Comparison of ENCODE assay signal across 8 cellular contexts in genomic region chr2:237603718-237604362, GRCh38. TPM values are rescaled to one million over a fixed set of nuclear protein-coding genes. Genes with fewer than 3 reads are reported as not detected.
DNase-seq lines count a peak whose midpoint lies in the region; ATAC-seq and TF ChIP-seq lines count a peak whose summit lies in the region.

No MANE protein-coding gene starts in this region.

- peak overlapping the region; percentile 93 for H3K27ac Mint-ChIP-seq in activated B cell treated with CpG ODN at 0.5 μM for 24 hours
- peak overlapping the region; percentile 93 to 99 (median 97) for H3K27ac Mint-ChIP-seq in naive thymus-derived CD4-positive, alpha-beta T cell
- H3K27ac Mint-ChIP-seq in type B pancreatic cell: peak overlapping the region; percentile 75

- H3K4me3 Mint-ChIP-seq in activated B cell treated with CpG ODN at 0.5 μM for 24 hours (peak overlapping the region; percentile 75), type B pancreatic cell (peak overlapping the region; percentile 57)
- peak overlapping the region; percentile 64 to 85 (median 73) for H3K4me3 Mint-ChIP-seq in naive thymus-derived CD4-positive, alpha-beta T cell

- POLR2A ChIA-PET in activated B cell treated with CpG ODN at 0.5 μM for 24 hours (lab: Charles Lee): interaction anchor here (0.7 to 0.8 kb wide), 2 partner anchors 69 to 128 kb away, joined by 3 to 5 read pairs; no protein-coding TSS in a partner anchor
- POLR2A ChIA-PET in naive thymus-derived CD4-positive, alpha-beta T cell (lab: Charles Lee): interaction anchor here (0.7 to 2.4 kb wide), 5 partner anchors 22 to 518 kb away, joined by 3 to 6 read pairs (median 6); partner anchors contain the start of gene COPS8

- peak overlapping the region; percentile 88 for H3K27ac ChIP-seq in naive thymus-derived CD4-positive, alpha-beta T cell (ENCODE audit: low read depth, low read length)

- H3K9me3 ChIP-seq in naive thymus-derived CD4-positive, alpha-beta T cell (ENCODE audit: control insufficient read depth in 2 of 3, low read length in 3 of 3): no peaks in the 10 kb centered on the region

- H3K4me1 ChIP-seq in naive thymus-derived CD4-positive, alpha-beta T cell (ENCODE audit: control insufficient read depth in 2 of 2, insufficient read depth in 2 of 2, low read length in 2 of 2): peaks cover 8 to 23% of the 10 kb centered on the region in 2 donors

- CTCF ChIA-PET in activated B cell treated with CpG ODN at 0.5 μM for 24 hours (lab: Charles Lee): interaction anchor here (1.2 to 1.3 kb wide), 3 partner anchors 22 to 141 kb away, joined by 4 to 5 read pairs (median 4); no protein-coding TSS in a partner anchor
- CTCF ChIA-PET in naive thymus-derived CD4-positive, alpha-beta T cell (lab: Charles Lee): interaction anchor here (0.7 to 1.2 kb wide), 2 partner anchors 12 to 182 kb away, joined by 3 to 4 read pairs; no protein-coding TSS in a partner anchor

- H3K36me3 Mint-ChIP-seq in activated B cell treated with CpG ODN at 0.5 μM for 24 hours (ENCODE audit: low read depth): no peaks in the 10 kb centered on the region
- no peaks in the 10 kb centered on the region for H3K36me3 Mint-ChIP-seq in naive thymus-derived CD4-positive, alpha-beta T cell
- H3K36me3 Mint-ChIP-seq in type B pancreatic cell: no peaks in the 10 kb centered on the region

- peak; percentile 47 for DNase-seq in AG20443 (ENCODE audit: low spot score)
- peak; percentile 33 for DNase-seq in activated B cell treated with CpG ODN at 0.5 μM for 24 hours
- peak; percentile 48 for DNase-seq in ecto neural progenitor cell (ENCODE audit: low spot score)
- DNase-seq in naive thymus-derived CD4-positive, alpha-beta T cell: peak; percentile 39 to 91 (median 84)
- DNase-seq in type B pancreatic cell (ENCODE audit: extremely low spot score, unreplicated experiment): no peak

- H3K27me3 Mint-ChIP-seq in activated B cell treated with CpG ODN at 0.5 μM for 24 hours (peaks cover 2% of the 10 kb centered on the region), type B pancreatic cell (peaks cover 8% of the 10 kb centered on the region)
- peaks cover 0 to 11% (median 0%) of the 10 kb centered on the region in 5 donors for H3K27me3 Mint-ChIP-seq in naive thymus-derived CD4-positive, alpha-beta T cell

- H3K27me3 ChIP-seq in naive thymus-derived CD4-positive, alpha-beta T cell (ENCODE audit: control insufficient read depth in 2 of 2, insufficient read depth in 2 of 2, low read length in 2 of 2): no peaks in the 10 kb centered on the region

- H3K9me3 Mint-ChIP-seq in activated B cell treated with CpG ODN at 0.5 μM for 24 hours (no peaks in the 10 kb centered on the region), type B pancreatic cell (no peaks in the 10 kb centered on the region)
- H3K9me3 Mint-ChIP-seq in naive thymus-derived CD4-positive, alpha-beta T cell: peaks cover 0 to 1% (median 0%) of the 10 kb centered on the region in 11 donors

- H3K4me3 ChIP-seq in naive thymus-derived CD4-positive, alpha-beta T cell (ENCODE audit: low read length): peak overlapping the region; percentile 38

- H3K4me1 Mint-ChIP-seq in activated B cell treated with CpG ODN at 0.5 μM for 24 hours (peaks cover 27% of the 10 kb centered on the region), type B pancreatic cell (ENCODE audit: unreplicated experiment) (peaks cover 24% of the 10 kb centered on the region)
- H3K4me1 Mint-ChIP-seq in naive thymus-derived CD4-positive, alpha-beta T cell: peaks cover 18 to 42% (median 37%) of the 10 kb centered on the region in 7 donors

- intact Hi-C loops in activated B cell treated with CpG ODN at 0.5 μM for 24 hours (cut with micrococcal nuclease): loop anchor here (1.0 to 10.0 kb wide), 3 partner anchors 69 to 1059 kb away; no protein-coding TSS in a partner anchor
- intact Hi-C loops in naive thymus-derived CD4-positive, alpha-beta T cell (cut with micrococcal nuclease): loop anchor here (1.0 to 10.0 kb wide), 9 partner anchors 23 to 179 kb away; partner anchors contain the start of gene LRRFIP1 (in 1 of the 2)

- H3K36me3 ChIP-seq in naive thymus-derived CD4-positive, alpha-beta T cell (ENCODE audit: control insufficient read depth in 2 of 3, insufficient read depth in 3 of 3, low read length in 3 of 3): no peaks in the 10 kb centered on the region

- ATAC-seq in HG03064 (IDR thresholded peaks at IDR 0.05; ENCODE audit: low read depth, unreplicated experiment): peak; percentile 55
- peak; percentile 97 for ATAC-seq in activated B cell treated with CpG ODN at 0.5 μM for 24 hours (ENCODE audit: low read depth)
- peak; percentile 98 for ATAC-seq in naive thymus-derived CD4-positive, alpha-beta T cell
- ATAC-seq in GM18870 (IDR thresholded peaks at IDR 0.05; ENCODE audit: unreplicated experiment): no peak
- ATAC-seq in HG03097 (IDR thresholded peaks at IDR 0.05; ENCODE audit: low FRiP score, unreplicated experiment): no peak

- TF ChIP-seq CTCF in activated B cell treated with CpG ODN at 0.5 μM for 24 hours (IDR thresholded peaks at IDR 0.05) (no peak), type B pancreatic cell (conservative IDR thresholded peaks at IDR 0.05) (no peak)

RNA-seq across cellular contexts. Expression of gene RAB17, which starts 13.3 kb away (rescaled TPM):
- total RNA-seq in activated B cell treated with CpG ODN at 0.5 μM for 24 hours (not detected in 2 replicates), type B pancreatic cell (ENCODE audit: low replicate concordance) (18.4 and 21.6 TPM in 2 replicates)
- total RNA-seq in naive thymus-derived CD4-positive, alpha-beta T cell: not detected
- polyA plus RNA-seq in naive thymus-derived CD4-positive, alpha-beta T cell: not detected

RNA-seq across cellular contexts. Expression of gene LRRFIP1, which starts 23.5 kb away (rescaled TPM):
- total RNA-seq in activated B cell treated with CpG ODN at 0.5 μM for 24 hours (114 and 134 TPM in 2 replicates), type B pancreatic cell (ENCODE audit: low replicate concordance) (53.8 and 73.2 TPM in 2 replicates)
- 100 to 1,000 TPM in 4 of 5 experiments, 10 to 100 TPM in 1; 96.3 to 257 (median 114) TPM for total RNA-seq in naive thymus-derived CD4-positive, alpha-beta T cell
- 10 to 100 TPM; 82.2 to 94.0 TPM for polyA plus RNA-seq in naive thymus-derived CD4-positive, alpha-beta T cell

RNA-seq across cellular contexts. Expression of gene PRLH, which starts 37.5 kb away (rescaled TPM):
- total RNA-seq in activated B cell treated with CpG ODN at 0.5 μM for 24 hours (not detected in 2 replicates), type B pancreatic cell (ENCODE audit: low replicate concordance) (not detected in 2 replicates)
- not detected for total RNA-seq in naive thymus-derived CD4-positive, alpha-beta T cell
- polyA plus RNA-seq in naive thymus-derived CD4-positive, alpha-beta T cell: not detected

Comparison
In these comparisons a context has a peak if more than half of its experiments do, and no peak if none do; other contexts are left out.
1. ATAC-seq: peak in HG03064 (single experiment), activated B cell treated with CpG ODN at 0.5 μM for 24 hours (single experiment) and naive thymus-derived CD4-positive, alpha-beta T cell (single experiment); none in GM18870 (single experiment) and HG03097 (single experiment).
2. RNA of gene RAB17, which starts 13.3 kb away (total RNA-seq): 18.4 to 21.6 TPM in type B pancreatic cell; not detected in activated B cell treated with CpG ODN at 0.5 μM for 24 hours and not detected in naive thymus-derived CD4-positive, alpha-beta T cell; every median in the first group is over 10 times any median in the second.
3. Peak in every context shown above with its lines, with median percentiles within 50 percentile points of each other: H3K27ac Mint-ChIP-seq and H3K4me3 Mint-ChIP-seq.